Comparison of ENCODE assay signal across 1 cellular context in genomic region chr7:131330299-131330698, GRCh38.
TF ChIP-seq lines count a peak whose summit lies in the region.

No MANE protein-coding gene starts in this region.

TF ChIP-seq in GM12878, 131 proteins besides CTCF, POLR2A, EP300 and RAD21:
- TF ChIP-seq ASH2L (IDR thresholded peaks at IDR 0.05; ENCODE audit: borderline replicate concordance, low read depth) (no peak), YY1 (IDR thresholded peaks at IDR 0.05; ENCODE audit: low read depth, low read length) (no peak), MXI1 (IDR thresholded peaks at IDR 0.05; ENCODE audit: low read depth, low read length) (no peak), CBX3 (IDR thresholded peaks at IDR 0.05; ENCODE audit: borderline replicate concordance, low read depth) (no peak), FOXK2 (IDR thresholded peaks at IDR 0.05) (no peak), MEF2A (IDR thresholded peaks at IDR 0.05; ENCODE audit: insufficient read depth, low read depth, low read length) (no peak), REST (IDR thresholded peaks at IDR 0.05; ENCODE audit: low read depth, low read length) (no peak)
